Comparison of ENCODE assay signal across 8 cellular contexts in genomic region chr17:16491703-16492612, GRCh38. TPM values are rescaled to one million over a fixed set of nuclear protein-coding genes. Genes with fewer than 3 reads are reported as not detected.
DNase-seq lines count a peak whose midpoint lies in the region; ATAC-seq and TF ChIP-seq lines count a peak whose summit lies in the region.

Gene LRRC75A (minus strand): TSS chr17:16492193. CDS start chr17:16491990, 203 bp downstream.

- peak in 10 of 56 donors; percentile 11 to 27 (median 20) for TF ChIP-seq CTCF in dorsolateral prefrontal cortex (IDR thresholded peaks at IDR 0.05 in 54 of 56, conservative IDR thresholded peaks at IDR 0.05 in 2 of 56; ENCODE audit: low read depth in 1 of 56, partially characterized antibody in 56 of 56)
- no peak for TF ChIP-seq CTCF in lower lobe of right lung (IDR thresholded peaks at IDR 0.05)

- peak; percentile 59 for DNase-seq in LoVo (ENCODE audit: low spot score)
- DNase-seq in activated CD4-positive, alpha-beta T cell treated with anti-CD3 and anti-CD28 coated beads for 36 hours, result peak; percentile 72
- peak in 2 of 10 donors; percentile 40 to 67 for DNase-seq in dorsolateral prefrontal cortex
- DNase-seq in lower lobe of right lung, result peak; percentile 56
- peak; percentile 24 to 41 (median 32) for DNase-seq in stimulated activated CD4-positive, alpha-beta T cell treated with anti-CD3 and anti-CD28 coated beads, TNF-alpha, amount 100 ng/mL, for 4 hours (ENCODE audit: low read depth in 3 of 3)
- no peak for DNase-seq in inferior parietal cortex (ENCODE audit: extremely low spot score)

- no peaks in the 10 kb centered on the region for H3K9me3 ChIP-seq in lower lobe of right lung

- no peaks in the 10 kb centered on the region for H3K36me3 Mint-ChIP-seq in activated CD4-positive, alpha-beta T cell treated with anti-CD3 and anti-CD28 coated beads for 36 hours (ENCODE audit: low read depth)

- POLR2A ChIA-PET in activated CD4-positive, alpha-beta T cell treated with anti-CD3 and anti-CD28 coated beads for 36 hours (lab: Charles Lee), result interaction anchor here (1.0 kb wide), 1 partner anchor 54 kb away, joined by 5 read pairs; no protein-coding TSS in a partner anchor

- no peaks in the 10 kb centered on the region for H3K36me3 ChIP-seq in lower lobe of right lung

- H3K4me1 ChIP-seq in lower lobe of right lung, result peaks cover 16% of the 10 kb centered on the region

- ATAC-seq in GM18498 (IDR thresholded peaks at IDR 0.05; ENCODE audit: unreplicated experiment), result peak; percentile 72
- ATAC-seq in activated CD4-positive, alpha-beta T cell treated with anti-CD3 and anti-CD28 coated beads for 36 hours, result peak; percentile 87
- ATAC-seq in lower lobe of right lung, result peak; percentile 85 to 91
- no peak for ATAC-seq in HG02678 (IDR thresholded peaks at IDR 0.05; ENCODE audit: unreplicated experiment)

- H3K4me1 Mint-ChIP-seq in activated CD4-positive, alpha-beta T cell treated with anti-CD3 and anti-CD28 coated beads for 36 hours, result peaks cover 5% of the 10 kb centered on the region

- H3K27me3 Mint-ChIP-seq in activated CD4-positive, alpha-beta T cell treated with anti-CD3 and anti-CD28 coated beads for 36 hours, result peaks cover 9% of the 10 kb centered on the region

- H3K9me3 Mint-ChIP-seq in activated CD4-positive, alpha-beta T cell treated with anti-CD3 and anti-CD28 coated beads for 36 hours (ENCODE audit: low read depth), result no peaks in the 10 kb centered on the region

- peak within 1 kb of the TSS in 19 of 59 donors; percentile 19 to 78 (median 48) for H3K27ac ChIP-seq in dorsolateral prefrontal cortex
- no peak within 1 kb of the TSS for H3K27ac ChIP-seq in lower lobe of right lung

- peak within 1 kb of the TSS; percentile 43 to 78 (median 64) for H3K4me3 ChIP-seq in dorsolateral prefrontal cortex
- H3K4me3 ChIP-seq in lower lobe of right lung, result peak within 1 kb of the TSS; percentile 61

- peak within 1 kb of the TSS; percentile 66 for H3K4me3 Mint-ChIP-seq in activated CD4-positive, alpha-beta T cell treated with anti-CD3 and anti-CD28 coated beads for 36 hours

- H3K27ac Mint-ChIP-seq in activated CD4-positive, alpha-beta T cell treated with anti-CD3 and anti-CD28 coated beads for 36 hours, result no peak within 1 kb of the TSS

- CTCF ChIA-PET in activated CD4-positive, alpha-beta T cell treated with anti-CD3 and anti-CD28 coated beads for 36 hours (lab: Charles Lee), result no interaction called here

- intact Hi-C loops in activated CD4-positive, alpha-beta T cell treated with anti-CD3 and anti-CD28 coated beads for 36 hours (cut with DNase I, micrococcal nuclease), result loop anchor here in 1 of 2 experiments (1.0 kb wide), 3 partner anchors 43 to 111 kb away; partner anchors contain the start of gene UBB
- intact Hi-C loops in dorsolateral prefrontal cortex (cut with DNase I) (loop anchor here in 1 of 2 donors (5.0 kb wide), 1 partner anchor 40 kb away; no protein-coding TSS in a partner anchor), lower lobe of right lung (cut with DNase I) (no loop called here)

- H3K27me3 ChIP-seq in dorsolateral prefrontal cortex (no peaks in the 10 kb centered on the region), lower lobe of right lung (ENCODE audit: low read depth) (no peaks in the 10 kb centered on the region)

RNA-seq across cellular contexts. Expression of gene LRRC75A, which starts in this region (rescaled TPM):
- total RNA-seq in activated CD4-positive, alpha-beta T cell treated with anti-CD3 and anti-CD28 coated beads for 36 hours, result 1 to 10 TPM; 1.1 to 1.2 TPM
- total RNA-seq in dorsolateral prefrontal cortex (10 to 100 TPM in 77 of 120 experiments, 1 to 10 TPM in 43; 5.5 to 19.8 (median 11.0) TPM), lower lobe of right lung (3.8 TPM)
